ENCODE assay signal across 1 cellular context in the genomic region with DNA sequence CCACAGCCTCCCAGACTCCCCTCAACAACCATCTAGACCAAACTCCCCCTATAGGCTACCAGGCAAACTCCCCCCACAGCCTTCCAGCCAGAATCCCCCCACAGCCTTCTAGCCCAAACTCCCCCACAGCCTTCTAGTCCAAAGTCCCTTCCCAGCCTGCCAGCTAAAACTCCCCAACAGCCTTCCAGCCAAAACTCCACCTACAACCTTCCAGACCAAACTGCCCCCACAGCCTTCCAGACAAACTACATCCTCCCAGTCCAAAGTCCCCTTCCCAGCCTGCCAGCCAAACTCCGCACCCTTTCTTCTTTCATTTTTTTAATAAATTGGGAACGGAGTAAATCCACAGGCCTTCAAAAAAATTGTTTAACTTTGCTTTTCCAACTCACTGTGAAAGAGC.
TF ChIP-seq lines count a peak whose summit lies in the region.

No MANE protein-coding gene starts in this region.

TF ChIP-seq in GM23338, 12 proteins besides CTCF, POLR2A, EP300 and RAD21 (continued from another document):
- TF ChIP-seq, protein P1, sequence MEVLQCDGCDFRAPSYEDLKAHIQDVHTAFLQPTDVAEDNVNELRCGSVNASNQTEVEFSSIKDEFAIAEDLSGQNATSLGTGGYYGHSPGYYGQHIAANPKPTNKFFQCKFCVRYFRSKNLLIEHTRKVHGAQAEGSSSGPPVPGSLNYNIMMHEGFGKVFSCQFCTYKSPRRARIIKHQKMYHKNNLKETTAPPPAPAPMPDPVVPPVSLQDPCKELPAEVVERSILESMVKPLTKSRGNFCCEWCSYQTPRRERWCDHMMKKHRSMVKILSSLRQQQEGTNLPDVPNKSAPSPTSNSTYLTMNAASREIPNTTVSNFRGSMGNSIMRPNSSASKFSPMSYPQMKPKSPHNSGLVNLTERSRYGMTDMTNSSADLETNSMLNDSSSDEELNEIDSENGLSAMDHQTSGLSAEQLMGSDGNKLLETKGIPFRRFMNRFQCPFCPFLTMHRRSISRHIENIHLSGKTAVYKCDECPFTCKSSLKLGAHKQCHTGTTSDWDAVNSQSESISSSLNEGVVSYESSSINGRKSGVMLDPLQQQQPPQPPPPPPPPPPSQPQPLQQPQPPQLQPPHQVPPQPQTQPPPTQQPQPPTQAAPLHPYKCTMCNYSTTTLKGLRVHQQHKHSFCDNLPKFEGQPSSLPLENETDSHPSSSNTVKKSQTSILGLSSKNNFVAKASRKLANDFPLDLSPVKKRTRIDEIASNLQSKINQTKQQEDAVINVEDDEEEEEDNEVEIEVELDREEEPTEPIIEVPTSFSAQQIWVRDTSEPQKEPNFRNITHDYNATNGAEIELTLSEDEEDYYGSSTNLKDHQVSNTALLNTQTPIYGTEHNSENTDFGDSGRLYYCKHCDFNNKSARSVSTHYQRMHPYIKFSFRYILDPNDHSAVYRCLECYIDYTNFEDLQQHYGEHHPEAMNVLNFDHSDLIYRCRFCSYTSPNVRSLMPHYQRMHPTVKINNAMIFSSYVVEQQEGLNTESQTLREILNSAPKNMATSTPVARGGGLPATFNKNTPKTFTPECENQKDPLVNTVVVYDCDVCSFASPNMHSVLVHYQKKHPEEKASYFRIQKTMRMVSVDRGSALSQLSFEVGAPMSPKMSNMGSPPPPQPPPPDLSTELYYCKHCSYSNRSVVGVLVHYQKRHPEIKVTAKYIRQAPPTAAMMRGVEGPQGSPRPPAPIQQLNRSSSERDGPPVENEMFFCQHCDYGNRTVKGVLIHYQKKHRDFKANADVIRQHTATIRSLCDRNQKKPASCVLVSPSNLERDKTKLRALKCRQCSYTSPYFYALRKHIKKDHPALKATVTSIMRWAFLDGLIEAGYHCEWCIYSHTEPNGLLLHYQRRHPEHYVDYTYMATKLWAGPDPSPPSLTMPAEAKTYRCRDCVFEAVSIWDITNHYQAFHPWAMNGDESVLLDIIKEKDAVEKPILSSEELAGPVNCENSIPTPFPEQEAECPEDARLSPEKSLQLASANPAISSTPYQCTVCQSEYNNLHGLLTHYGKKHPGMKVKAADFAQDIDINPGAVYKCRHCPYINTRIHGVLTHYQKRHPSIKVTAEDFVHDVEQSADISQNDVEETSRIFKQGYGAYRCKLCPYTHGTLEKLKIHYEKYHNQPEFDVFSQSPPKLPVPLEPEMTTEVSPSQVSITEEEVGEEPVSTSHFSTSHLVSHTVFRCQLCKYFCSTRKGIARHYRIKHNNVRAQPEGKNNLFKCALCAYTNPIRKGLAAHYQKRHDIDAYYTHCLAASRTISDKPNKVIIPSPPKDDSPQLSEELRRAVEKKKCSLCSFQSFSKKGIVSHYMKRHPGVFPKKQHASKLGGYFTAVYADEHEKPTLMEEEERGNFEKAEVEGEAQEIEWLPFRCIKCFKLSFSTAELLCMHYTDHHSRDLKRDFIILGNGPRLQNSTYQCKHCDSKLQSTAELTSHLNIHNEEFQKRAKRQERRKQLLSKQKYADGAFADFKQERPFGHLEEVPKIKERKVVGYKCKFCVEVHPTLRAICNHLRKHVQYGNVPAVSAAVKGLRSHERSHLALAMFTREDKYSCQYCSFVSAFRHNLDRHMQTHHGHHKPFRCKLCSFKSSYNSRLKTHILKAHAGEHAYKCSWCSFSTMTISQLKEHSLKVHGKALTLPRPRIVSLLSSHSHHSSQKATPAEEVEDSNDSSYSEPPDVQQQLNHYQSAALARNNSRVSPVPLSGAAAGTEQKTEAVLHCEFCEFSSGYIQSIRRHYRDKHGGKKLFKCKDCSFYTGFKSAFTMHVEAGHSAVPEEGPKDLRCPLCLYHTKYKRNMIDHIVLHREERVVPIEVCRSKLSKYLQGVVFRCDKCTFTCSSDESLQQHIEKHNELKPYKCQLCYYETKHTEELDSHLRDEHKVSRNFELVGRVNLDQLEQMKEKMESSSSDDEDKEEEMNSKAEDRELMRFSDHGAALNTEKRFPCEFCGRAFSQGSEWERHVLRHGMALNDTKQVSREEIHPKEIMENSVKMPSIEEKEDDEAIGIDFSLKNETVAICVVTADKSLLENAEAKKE (CRISPR knock-in tag; IDR thresholded peaks at IDR 0.05) = no peak
- TF ChIP-seq STAT1 (IDR thresholded peaks at IDR 0.05; ENCODE audit: unreplicated experiment) (no peak), EZH2 (IDR thresholded peaks at IDR 0.05; ENCODE audit: low read depth, unreplicated experiment) (no peak)
